Comparison of ENCODE assay signal across 8 cellular contexts in genomic region chr12:114625294-114625851, GRCh38. TPM values are rescaled to one million over a fixed set of nuclear protein-coding genes. Genes with fewer than 3 reads are reported as not detected.
DNase-seq lines count a peak whose midpoint lies in the region; ATAC-seq and TF ChIP-seq lines count a peak whose summit lies in the region.

No MANE protein-coding gene starts in this region.

- TF ChIP-seq CTCF in AG04450 (IDR thresholded peaks at IDR 0.05; ENCODE audit: low read depth, low read length) = peak; percentile 92
- peak; percentile 73 for TF ChIP-seq CTCF in left ventricle myocardium inferior (IDR thresholded peaks at IDR 0.05; ENCODE audit: borderline replicate concordance)

- POLR2A ChIA-PET in AG04450 (lab: Yijun Ruan, JAX) = no interaction called here

- DNase-seq in AG04450 (ENCODE audit: low read depth, low spot score) (peak; percentile 42), GM04504 (ENCODE audit: low read depth) (peak; percentile 22), NCI-H1105 (lab: John Stamatoyannopoulos, UW) (peak; percentile 50), left ventricle myocardium inferior (no peak), GOT3 (lab: John Stamatoyannopoulos, UW) (no peak)
- peak; percentile 63 for DNase-seq in activated CD8-positive, alpha-beta memory T cell treated with anti-CD3 and anti-CD28 coated beads for 24 hours
- DNase-seq in stimulated activated CD4-positive, alpha-beta T cell treated with anti-CD3 and anti-CD28 coated beads, Interleukin-4, amount 100 ng/mL, for 1 hour = peak; percentile 27

- H3K4me3 ChIP-seq in AG04450 (ENCODE audit: low read depth, low read length) = no peak overlapping the region
- no peak overlapping the region for H3K4me3 ChIP-seq in left ventricle myocardium inferior

- intact Hi-C loops in left ventricle myocardium inferior (cut with micrococcal nuclease) = no loop called here

- no peaks in the 10 kb centered on the region for H3K4me1 ChIP-seq in left ventricle myocardium inferior

- H3K27me3 ChIP-seq in AG04450 (ENCODE audit: control insufficient read depth, insufficient read depth, low read length) = peaks cover under 1% of the 10 kb centered on the region
- H3K27me3 ChIP-seq in left ventricle myocardium inferior (ENCODE audit: low read depth) = peaks cover 67% of the 10 kb centered on the region

- no peaks in the 10 kb centered on the region for H3K36me3 ChIP-seq in left ventricle myocardium inferior

- H3K9me3 ChIP-seq in AG04450 (ENCODE audit: control insufficient read depth, insufficient read depth, low read length) (no peaks in the 10 kb centered on the region), left ventricle myocardium inferior (replicated peaks) (peaks cover 9% of the 10 kb centered on the region)

- no peak overlapping the region for H3K27ac ChIP-seq in AG04450 (ENCODE audit: low read depth, low read length)
- H3K27ac ChIP-seq in left ventricle myocardium inferior (replicated peaks) = no peak overlapping the region

- no peak for ATAC-seq in GM18511 (IDR thresholded peaks at IDR 0.05; ENCODE audit: unreplicated experiment)

- CTCF ChIA-PET in AG04450 (lab: Charles Lee) = interaction anchor here (0.6 to 9.3 kb wide), 19 partner anchors 11 to 1292 kb away, joined by 3 to 91 read pairs (median 4); partner anchors contain the start of gene RBM19

RNA-seq across cellular contexts. Expression of gene TBX3, which starts 58.6 kb away (rescaled TPM):
- 42.2 and 54.8 TPM in 2 replicates for polyA plus RNA-seq in AG04450 (2011; rRNA removed)
- 73.0 and 74.6 TPM in 2 replicates for polyA minus RNA-seq in AG04450 (2011; rRNA and poly(A)+ RNA removed)
- 27.2 TPM for total RNA-seq in left ventricle myocardium inferior

Comparison
In these comparisons a context has a peak if more than half of its experiments do, and no peak if none do; other contexts are left out.
1. DNase-seq: peak in AG04450 (single experiment), GM04504 (single experiment), NCI-H1105 (single experiment), activated CD8-positive, alpha-beta memory T cell treated with anti-CD3 and anti-CD28 coated beads for 24 hours (single experiment) and stimulated activated CD4-positive, alpha-beta T cell treated with anti-CD3 and anti-CD28 coated beads, Interleukin-4, amount 100 ng/mL, for 1 hour (single experiment); none in left ventricle myocardium inferior (single experiment) and GOT3 (single experiment).